1 cellular context compared by ENCODE assay signal in genomic region chr4:159292137-159292896, GRCh38.
TF ChIP-seq lines count a peak whose summit lies in the region.

No MANE protein-coding gene starts in this region.

TF ChIP-seq in Ishikawa, 13 proteins besides CTCF, POLR2A, EP300 and RAD21 (continued from another document):
- TF ChIP-seq, protein P1, sequence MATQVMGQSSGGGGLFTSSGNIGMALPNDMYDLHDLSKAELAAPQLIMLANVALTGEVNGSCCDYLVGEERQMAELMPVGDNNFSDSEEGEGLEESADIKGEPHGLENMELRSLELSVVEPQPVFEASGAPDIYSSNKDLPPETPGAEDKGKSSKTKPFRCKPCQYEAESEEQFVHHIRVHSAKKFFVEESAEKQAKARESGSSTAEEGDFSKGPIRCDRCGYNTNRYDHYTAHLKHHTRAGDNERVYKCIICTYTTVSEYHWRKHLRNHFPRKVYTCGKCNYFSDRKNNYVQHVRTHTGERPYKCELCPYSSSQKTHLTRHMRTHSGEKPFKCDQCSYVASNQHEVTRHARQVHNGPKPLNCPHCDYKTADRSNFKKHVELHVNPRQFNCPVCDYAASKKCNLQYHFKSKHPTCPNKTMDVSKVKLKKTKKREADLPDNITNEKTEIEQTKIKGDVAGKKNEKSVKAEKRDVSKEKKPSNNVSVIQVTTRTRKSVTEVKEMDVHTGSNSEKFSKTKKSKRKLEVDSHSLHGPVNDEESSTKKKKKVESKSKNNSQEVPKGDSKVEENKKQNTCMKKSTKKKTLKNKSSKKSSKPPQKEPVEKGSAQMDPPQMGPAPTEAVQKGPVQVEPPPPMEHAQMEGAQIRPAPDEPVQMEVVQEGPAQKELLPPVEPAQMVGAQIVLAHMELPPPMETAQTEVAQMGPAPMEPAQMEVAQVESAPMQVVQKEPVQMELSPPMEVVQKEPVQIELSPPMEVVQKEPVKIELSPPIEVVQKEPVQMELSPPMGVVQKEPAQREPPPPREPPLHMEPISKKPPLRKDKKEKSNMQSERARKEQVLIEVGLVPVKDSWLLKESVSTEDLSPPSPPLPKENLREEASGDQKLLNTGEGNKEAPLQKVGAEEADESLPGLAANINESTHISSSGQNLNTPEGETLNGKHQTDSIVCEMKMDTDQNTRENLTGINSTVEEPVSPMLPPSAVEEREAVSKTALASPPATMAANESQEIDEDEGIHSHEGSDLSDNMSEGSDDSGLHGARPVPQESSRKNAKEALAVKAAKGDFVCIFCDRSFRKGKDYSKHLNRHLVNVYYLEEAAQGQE (IDR thresholded peaks at IDR 0.05; ENCODE audit: low read depth): no peak
- TF ChIP-seq FOXM1 (IDR thresholded peaks at IDR 0.05; ENCODE audit: borderline replicate concordance, low read depth) (no peak), TAF1 (IDR thresholded peaks at IDR 0.05; ENCODE audit: low read depth) (no peak), YY1 (IDR thresholded peaks at IDR 0.05; ENCODE audit: low read depth) (no peak), ZBTB7A (IDR thresholded peaks at IDR 0.05; ENCODE audit: low read depth) (no peak), NFIC (IDR thresholded peaks at IDR 0.05) (no peak), CEBPB (IDR thresholded peaks at IDR 0.05) (no peak), CREB1 (IDR thresholded peaks at IDR 0.05; ENCODE audit: low read depth) (no peak)
